In the genomic region with DNA sequence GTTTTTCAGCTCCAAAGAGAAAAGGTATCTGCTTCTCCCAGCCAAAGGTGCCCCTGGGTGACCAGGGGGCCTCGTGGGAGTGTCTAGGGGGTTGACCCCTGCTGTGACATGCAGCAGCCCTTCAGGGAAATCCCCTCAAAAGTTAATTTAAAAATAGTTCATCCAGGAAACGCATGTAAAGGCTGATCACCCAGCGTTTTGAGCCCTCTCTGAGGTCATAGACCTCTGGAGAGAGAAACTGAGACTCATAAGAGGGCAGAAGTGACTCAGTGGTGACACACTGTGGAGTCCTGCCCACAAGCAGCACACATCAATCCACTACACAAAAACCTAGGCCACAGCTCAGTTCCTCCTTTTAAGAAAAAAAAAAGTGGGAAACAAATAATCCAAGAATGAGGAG, we compare ENCODE assay signal across 10 cellular contexts. TPM values are rescaled to one million over a fixed set of nuclear protein-coding genes. Genes with fewer than 3 reads are reported as not detected.
DNase-seq lines count a peak whose midpoint lies in the region; ATAC-seq and TF ChIP-seq lines count a peak whose summit lies in the region.
"Had no signal": no experiment of that assay in that cellular context is flagged by ENCODE, and none has a peak within 500 bp of the region (broad histone marks: within the 10 kb centered on the region; RNA-seq: fewer than 3 reads in every experiment).

No MANE protein-coding gene starts in this region.

- DNase-seq in GM12864 (ENCODE audit: low read depth) (peak; percentile 79), HT1080 (ENCODE audit: low read depth) (peak; percentile 64), AG20443 (ENCODE audit: low spot score) (no peak), DMS53 (lab: John Stamatoyannopoulos, UW) (no peak), epidermal melanocyte (ENCODE audit: insufficient read length, low spot score) (no peak)
- peak; percentile 38 for DNase-seq in activated CD8-positive, alpha-beta memory T cell treated with anti-CD3 and anti-CD28 coated beads, Interleukin-2, amount 50 U/mL, for 4 hours
- peak; percentile 76 for DNase-seq in stimulated activated CD4-positive, alpha-beta T cell treated with anti-CD3 and anti-CD28 coated beads, Interleukin-15, amount 100 ng/mL, for 24 hours
- DNase-seq: NCI-H1105, Right ventricle myocardium superior had no signal

- peak; percentile 19 for TF ChIP-seq CTCF in GM12864 (IDR thresholded peaks at IDR 0.05; ENCODE audit: low read depth, low read length, missing control alignments)

- no peak for ATAC-seq in GM19035 (IDR thresholded peaks at IDR 0.05; ENCODE audit: unreplicated experiment)

- no peak overlapping the region for H3K4me3 ChIP-seq in GM12864 (ENCODE audit: low read depth, low read length)

RNA-seq across cellular contexts. Expression of gene GAL3ST2, which starts 11.9 kb away (rescaled TPM):
- total RNA-seq in HT1080 (2014; rRNA removed; shearing (Covaris generic)): not detected in 2 replicates
- 0.19 TPM in 1 of 2 replicates, not detected in the other for polyA plus RNA-seq in HT1080 (2015; cell fraction: cytosol; rRNA removed)
- 0.22 and 0.59 TPM in 2 replicates for polyA plus RNA-seq in HT1080 (2015; cell fraction: nucleus; rRNA removed)
- total RNA-seq: Right ventricle myocardium superior had no signal

RNA-seq across cellular contexts. Expression of gene NEU4, which starts 20.4 kb away (rescaled TPM):
- 1.4 TPM in 1 of 2 replicates, not detected in the other for total RNA-seq in HT1080 (2014; rRNA removed; shearing (Covaris generic))
- 0.22 TPM in 1 of 2 replicates, not detected in the other for polyA plus RNA-seq in HT1080 (2015; cell fraction: cytosol; rRNA removed)
- polyA plus RNA-seq in HT1080 (2015; cell fraction: nucleus; rRNA removed): not detected in 2 replicates
- total RNA-seq: Right ventricle myocardium superior had no signal

RNA-seq across cellular contexts. Expression of gene D2HGDH, which starts 54.1 kb away (rescaled TPM):
- total RNA-seq in HT1080 (2014; rRNA removed; shearing (Covaris generic)): 14.5 and 15.3 TPM in 2 replicates
- polyA plus RNA-seq in HT1080 (2015; cell fraction: cytosol; rRNA removed): 9.6 and 10.5 TPM in 2 replicates
- polyA plus RNA-seq in HT1080 (2015; cell fraction: nucleus; rRNA removed): 50.6 and 61.2 TPM in 2 replicates

Comparison
In these comparisons a context has a peak if more than half of its experiments do, and no peak if none do; other contexts are left out.
1. DNase-seq: peak in GM12864 (single experiment), HT1080 (single experiment), activated CD8-positive, alpha-beta memory T cell treated with anti-CD3 and anti-CD28 coated beads, Interleukin-2, amount 50 U/mL, for 4 hours (single experiment) and stimulated activated CD4-positive, alpha-beta T cell treated with anti-CD3 and anti-CD28 coated beads, Interleukin-15, amount 100 ng/mL, for 24 hours (single experiment); none in AG20443 (single experiment), DMS53 (single experiment) and epidermal melanocyte (single experiment).